7 cellular contexts compared by ENCODE assay signal in genomic region chr18:26226229-26227050, GRCh38.
A peak's percentile ranks its signal among the peaks of the same experiment; 100 is the strongest.
DNase-seq lines count a peak whose midpoint lies in the region; ATAC-seq lines count a peak whose summit lies in the region.

A gene with protein sequence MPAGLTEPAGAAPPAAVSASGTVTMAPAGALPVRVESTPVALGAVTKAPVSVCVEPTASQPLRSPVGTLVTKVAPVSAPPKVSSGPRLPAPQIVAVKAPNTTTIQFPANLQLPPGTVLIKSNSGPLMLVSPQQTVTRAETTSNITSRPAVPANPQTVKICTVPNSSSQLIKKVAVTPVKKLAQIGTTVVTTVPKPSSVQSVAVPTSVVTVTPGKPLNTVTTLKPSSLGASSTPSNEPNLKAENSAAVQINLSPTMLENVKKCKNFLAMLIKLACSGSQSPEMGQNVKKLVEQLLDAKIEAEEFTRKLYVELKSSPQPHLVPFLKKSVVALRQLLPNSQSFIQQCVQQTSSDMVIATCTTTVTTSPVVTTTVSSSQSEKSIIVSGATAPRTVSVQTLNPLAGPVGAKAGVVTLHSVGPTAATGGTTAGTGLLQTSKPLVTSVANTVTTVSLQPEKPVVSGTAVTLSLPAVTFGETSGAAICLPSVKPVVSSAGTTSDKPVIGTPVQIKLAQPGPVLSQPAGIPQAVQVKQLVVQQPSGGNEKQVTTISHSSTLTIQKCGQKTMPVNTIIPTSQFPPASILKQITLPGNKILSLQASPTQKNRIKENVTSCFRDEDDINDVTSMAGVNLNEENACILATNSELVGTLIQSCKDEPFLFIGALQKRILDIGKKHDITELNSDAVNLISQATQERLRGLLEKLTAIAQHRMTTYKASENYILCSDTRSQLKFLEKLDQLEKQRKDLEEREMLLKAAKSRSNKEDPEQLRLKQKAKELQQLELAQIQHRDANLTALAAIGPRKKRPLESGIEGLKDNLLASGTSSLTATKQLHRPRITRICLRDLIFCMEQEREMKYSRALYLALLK (plus strand): TSS chr18:26226445. CDS start chr18:26226934, 489 bp downstream.

- peak; percentile 62 for ATAC-seq in GM18508 (IDR thresholded peaks at IDR 0.05; ENCODE audit: insufficient read depth, unreplicated experiment)
- peak; percentile 80 for ATAC-seq in HG02970 (IDR thresholded peaks at IDR 0.05; ENCODE audit: low FRiP score, unreplicated experiment)

- DNase-seq in NCI-H2081 (lab: John Stamatoyannopoulos, UW) (peak; percentile 93 to 95), T1000 (lab: John Stamatoyannopoulos, UW) (peak; percentile 91), astrocyte of the hippocampus (ENCODE audit: low read depth, low spot score) (peak; percentile 98), hippocampal formation (lab: John Stamatoyannopoulos, UW) (peak; percentile 85 to 89), retina (peak; percentile 98)

Comparison
In these comparisons a context has a peak if more than half of its experiments do, and no peak if none do; other contexts are left out.
1. Peak in every context shown above with its lines: DNase-seq and ATAC-seq.